Comparison of ENCODE assay signal across 1 cellular context in the genomic region with DNA sequence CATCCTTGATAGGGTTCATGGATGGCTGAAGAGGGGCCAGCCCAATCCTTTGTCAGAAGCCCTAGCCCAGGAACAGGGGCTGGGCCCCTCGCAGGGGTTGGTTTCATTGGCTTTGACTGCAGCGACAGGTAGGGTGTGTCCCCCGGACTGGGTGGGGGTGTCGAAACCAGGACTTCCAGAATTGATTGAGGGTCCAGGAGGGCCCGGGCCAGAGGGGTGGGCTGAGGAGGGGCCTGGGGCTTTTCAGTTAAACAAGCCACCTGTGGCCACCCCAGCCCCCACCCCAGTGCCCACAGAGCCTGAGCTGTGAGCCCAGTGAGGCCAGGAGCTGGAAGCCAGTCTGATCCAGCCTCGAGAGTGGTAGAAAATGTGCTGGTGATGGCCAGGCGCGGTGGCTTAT.
TF ChIP-seq lines count a peak whose summit lies in the region.

No MANE protein-coding gene starts in this region.

TF ChIP-seq in K562, 482 proteins besides CTCF, POLR2A, EP300 and RAD21:
- TF ChIP-seq RCOR1 (IDR thresholded peaks at IDR 0.05; ENCODE audit: borderline replicate concordance in 1 of 2, low read depth in 2 of 2, low read length in 2 of 2) (no peak), TEAD1 (CRISPR knock-in tag; IDR thresholded peaks at IDR 0.05) (no peak), ESRRA (IDR thresholded peaks at IDR 0.05; ENCODE audit: borderline replicate concordance, low read depth) (no peak), PTRF (tag; IDR thresholded peaks at IDR 0.05) (no peak), RBM14 (IDR thresholded peaks at IDR 0.05; ENCODE audit: borderline replicate concordance, insufficient read depth, low read depth, low read length) (no peak), EWSR1 (IDR thresholded peaks at IDR 0.05; ENCODE audit: borderline replicate concordance, low read depth, partially characterized antibody) (no peak), HIVEP1 (CRISPR knock-in tag; IDR thresholded peaks at IDR 0.05) (no peak)
- TF ChIP-seq, protein P1, sequence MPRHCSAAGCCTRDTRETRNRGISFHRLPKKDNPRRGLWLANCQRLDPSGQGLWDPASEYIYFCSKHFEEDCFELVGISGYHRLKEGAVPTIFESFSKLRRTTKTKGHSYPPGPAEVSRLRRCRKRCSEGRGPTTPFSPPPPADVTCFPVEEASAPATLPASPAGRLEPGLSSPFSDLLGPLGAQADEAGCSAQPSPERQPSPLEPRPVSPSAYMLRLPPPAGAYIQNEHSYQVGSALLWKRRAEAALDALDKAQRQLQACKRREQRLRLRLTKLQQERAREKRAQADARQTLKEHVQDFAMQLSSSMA (CRISPR knock-in tag; IDR thresholded peaks at IDR 0.05), result no peak
- TF ChIP-seq, protein P2, sequence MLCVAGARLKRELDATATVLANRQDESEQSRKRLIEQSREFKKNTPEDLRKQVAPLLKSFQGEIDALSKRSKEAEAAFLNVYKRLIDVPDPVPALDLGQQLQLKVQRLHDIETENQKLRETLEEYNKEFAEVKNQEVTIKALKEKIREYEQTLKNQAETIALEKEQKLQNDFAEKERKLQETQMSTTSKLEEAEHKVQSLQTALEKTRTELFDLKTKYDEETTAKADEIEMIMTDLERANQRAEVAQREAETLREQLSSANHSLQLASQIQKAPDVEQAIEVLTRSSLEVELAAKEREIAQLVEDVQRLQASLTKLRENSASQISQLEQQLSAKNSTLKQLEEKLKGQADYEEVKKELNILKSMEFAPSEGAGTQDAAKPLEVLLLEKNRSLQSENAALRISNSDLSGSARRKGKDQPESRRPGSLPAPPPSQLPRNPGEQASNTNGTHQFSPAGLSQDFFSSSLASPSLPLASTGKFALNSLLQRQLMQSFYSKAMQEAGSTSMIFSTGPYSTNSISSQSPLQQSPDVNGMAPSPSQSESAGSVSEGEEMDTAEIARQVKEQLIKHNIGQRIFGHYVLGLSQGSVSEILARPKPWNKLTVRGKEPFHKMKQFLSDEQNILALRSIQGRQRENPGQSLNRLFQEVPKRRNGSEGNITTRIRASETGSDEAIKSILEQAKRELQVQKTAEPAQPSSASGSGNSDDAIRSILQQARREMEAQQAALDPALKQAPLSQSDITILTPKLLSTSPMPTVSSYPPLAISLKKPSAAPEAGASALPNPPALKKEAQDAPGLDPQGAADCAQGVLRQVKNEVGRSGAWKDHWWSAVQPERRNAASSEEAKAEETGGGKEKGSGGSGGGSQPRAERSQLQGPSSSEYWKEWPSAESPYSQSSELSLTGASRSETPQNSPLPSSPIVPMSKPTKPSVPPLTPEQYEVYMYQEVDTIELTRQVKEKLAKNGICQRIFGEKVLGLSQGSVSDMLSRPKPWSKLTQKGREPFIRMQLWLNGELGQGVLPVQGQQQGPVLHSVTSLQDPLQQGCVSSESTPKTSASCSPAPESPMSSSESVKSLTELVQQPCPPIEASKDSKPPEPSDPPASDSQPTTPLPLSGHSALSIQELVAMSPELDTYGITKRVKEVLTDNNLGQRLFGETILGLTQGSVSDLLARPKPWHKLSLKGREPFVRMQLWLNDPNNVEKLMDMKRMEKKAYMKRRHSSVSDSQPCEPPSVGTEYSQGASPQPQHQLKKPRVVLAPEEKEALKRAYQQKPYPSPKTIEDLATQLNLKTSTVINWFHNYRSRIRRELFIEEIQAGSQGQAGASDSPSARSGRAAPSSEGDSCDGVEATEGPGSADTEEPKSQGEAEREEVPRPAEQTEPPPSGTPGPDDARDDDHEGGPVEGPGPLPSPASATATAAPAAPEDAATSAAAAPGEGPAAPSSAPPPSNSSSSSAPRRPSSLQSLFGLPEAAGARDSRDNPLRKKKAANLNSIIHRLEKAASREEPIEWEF (CRISPR knock-in tag; IDR thresholded peaks at IDR 0.05), result no peak
- TF ChIP-seq, protein P3, sequence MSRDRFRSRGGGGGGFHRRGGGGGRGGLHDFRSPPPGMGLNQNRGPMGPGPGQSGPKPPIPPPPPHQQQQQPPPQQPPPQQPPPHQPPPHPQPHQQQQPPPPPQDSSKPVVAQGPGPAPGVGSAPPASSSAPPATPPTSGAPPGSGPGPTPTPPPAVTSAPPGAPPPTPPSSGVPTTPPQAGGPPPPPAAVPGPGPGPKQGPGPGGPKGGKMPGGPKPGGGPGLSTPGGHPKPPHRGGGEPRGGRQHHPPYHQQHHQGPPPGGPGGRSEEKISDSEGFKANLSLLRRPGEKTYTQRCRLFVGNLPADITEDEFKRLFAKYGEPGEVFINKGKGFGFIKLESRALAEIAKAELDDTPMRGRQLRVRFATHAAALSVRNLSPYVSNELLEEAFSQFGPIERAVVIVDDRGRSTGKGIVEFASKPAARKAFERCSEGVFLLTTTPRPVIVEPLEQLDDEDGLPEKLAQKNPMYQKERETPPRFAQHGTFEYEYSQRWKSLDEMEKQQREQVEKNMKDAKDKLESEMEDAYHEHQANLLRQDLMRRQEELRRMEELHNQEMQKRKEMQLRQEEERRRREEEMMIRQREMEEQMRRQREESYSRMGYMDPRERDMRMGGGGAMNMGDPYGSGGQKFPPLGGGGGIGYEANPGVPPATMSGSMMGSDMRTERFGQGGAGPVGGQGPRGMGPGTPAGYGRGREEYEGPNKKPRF (IDR thresholded peaks at IDR 0.05; ENCODE audit: low read depth, low read length), result no peak
TF ChIP-seq in K562: peak in this region for 0.
